Comparison of ENCODE assay signal across 8 cellular contexts in genomic region chr2:222671259-222672067, GRCh38. TPM values are rescaled to one million over a fixed set of nuclear protein-coding genes. Genes with fewer than 3 reads are reported as not detected.
DNase-seq lines count a peak whose midpoint lies in the region; ATAC-seq and TF ChIP-seq lines count a peak whose summit lies in the region.

Gene MOGAT1, plus strand, starts transcription at chr2:222671658. Its CDS starts 128 bp downstream, at chr2:222671786.

- no peaks in the 10 kb centered on the region; the same call in 1 of the 2 replicates for H3K36me3 Mint-ChIP-seq in HFFc6 (ENCODE audit: low read depth)
- H3K36me3 Mint-ChIP-seq in activated CD4-positive, alpha-beta memory T cell treated with anti-CD3 and anti-CD28 coated beads for 36 hours = no peaks in the 10 kb centered on the region

- intact Hi-C loops in activated CD4-positive, alpha-beta memory T cell treated with anti-CD3 and anti-CD28 coated beads for 36 hours (cut with micrococcal nuclease) = no loop called here
- intact Hi-C loops in Right ventricle myocardium superior (cut with DNase I) = no loop called here

- peaks cover 48% of the 10 kb centered on the region for H3K27me3 Mint-ChIP-seq in HFFc6 (ENCODE audit: insufficient read depth)
- H3K27me3 Mint-ChIP-seq in activated CD4-positive, alpha-beta memory T cell treated with anti-CD3 and anti-CD28 coated beads for 36 hours = peaks cover 55% of the 10 kb centered on the region

- peaks cover 8% of the 10 kb centered on the region for H3K4me1 Mint-ChIP-seq in HFFc6 (ENCODE audit: low read depth)
- peaks cover 8% of the 10 kb centered on the region for H3K4me1 Mint-ChIP-seq in activated CD4-positive, alpha-beta memory T cell treated with anti-CD3 and anti-CD28 coated beads for 36 hours (ENCODE audit: low read depth)

- H3K4me3 Mint-ChIP-seq in HFFc6 = peak within 1 kb of the TSS; percentile 45
- H3K4me3 Mint-ChIP-seq in activated CD4-positive, alpha-beta memory T cell treated with anti-CD3 and anti-CD28 coated beads for 36 hours = peak within 1 kb of the TSS; percentile 17

- 0 out of 2 replicates have a peak, but pooled peaks have one; percentile 7 for TF ChIP-seq CTCF in HFFc6 (IDR thresholded peaks at IDR 0.05)

- DNase-seq in AG20443 (ENCODE audit: low spot score) = peak; percentile 60
- DNase-seq in HFFc6 = no peak
- DNase-seq in activated CD4-positive, alpha-beta memory T cell treated with anti-CD3 and anti-CD28 coated beads for 36 hours = peak; percentile 14
- DNase-seq in Right ventricle myocardium superior = peak; percentile 72
- peak in 48 of 56 donors; percentile 2 to 78 (median 33) for DNase-seq in nucleus accumbens (lab: John Stamatoyannopoulos, UW)
- no peak for DNase-seq in SKM-1 (lab: John Stamatoyannopoulos, UW; ENCODE audit: unreplicated experiment)
- DNase-seq in NOMO-1 (lab: John Stamatoyannopoulos, UW; ENCODE audit: unreplicated experiment in 2 of 2) = no peak

- CTCF ChIA-PET in activated CD4-positive, alpha-beta memory T cell treated with anti-CD3 and anti-CD28 coated beads for 36 hours (lab: Charles Lee) = interaction anchor here (1.1 to 1.4 kb wide), 2 partner anchors 20 to 353 kb away, joined by 3 to 5 read pairs; no protein-coding TSS in a partner anchor

- no peaks in the 10 kb centered on the region for H3K9me3 Mint-ChIP-seq in HFFc6
- H3K9me3 Mint-ChIP-seq in activated CD4-positive, alpha-beta memory T cell treated with anti-CD3 and anti-CD28 coated beads for 36 hours = no peaks in the 10 kb centered on the region

- H3K27ac Mint-ChIP-seq in HFFc6 = no peak within 1 kb of the TSS
- H3K27ac Mint-ChIP-seq in activated CD4-positive, alpha-beta memory T cell treated with anti-CD3 and anti-CD28 coated beads for 36 hours = no peak within 1 kb of the TSS

- POLR2A ChIA-PET in activated CD4-positive, alpha-beta memory T cell treated with anti-CD3 and anti-CD28 coated beads for 36 hours (lab: Charles Lee) = no interaction called here

- peak; percentile 93 for ATAC-seq in Right ventricle myocardium superior (ENCODE audit: poor library complexity)
- ATAC-seq in HG03439 (IDR thresholded peaks at IDR 0.05; ENCODE audit: unreplicated experiment) = no peak

RNA-seq across cellular contexts. Expression of gene MOGAT1, which starts in this region (rescaled TPM):
- not detected for total RNA-seq in HFFc6 (2021; fragmentation: NEBNext Ultra II Directional; extraction: Animal tissue kit (Norgen Biotek cat#: 25700))
- not detected for total RNA-seq in activated CD4-positive, alpha-beta memory T cell treated with anti-CD3 and anti-CD28 coated beads for 36 hours
- total RNA-seq in Right ventricle myocardium superior = 0.65 TPM

Comparison
In these comparisons a context has a peak if more than half of its experiments do, and no peak if none do; other contexts are left out.
1. Peak in DNase-seq in activated CD4-positive, alpha-beta memory T cell treated with anti-CD3 and anti-CD28 coated beads for 36 hours; RNA of the gene not detected or under 1 TPM.
2. Peak in DNase-seq and ATAC-seq in Right ventricle myocardium superior; RNA of the gene not detected or under 1 TPM.
3. DNase-seq: peak in AG20443 (single experiment) and nucleus accumbens (48 of 56); none in HFFc6 (single experiment), SKM-1 (single experiment) and NOMO-1 (0 of 2).